ENCODE assay signal across 10 cellular contexts in genomic region chr17:6654816-6655731, GRCh38. TPM values are rescaled to one million over a fixed set of nuclear protein-coding genes. Genes with fewer than 3 reads are reported as not detected.
A peak's percentile ranks its signal among the peaks of the same experiment; 100 is the strongest.
DNase-seq lines count a peak whose midpoint lies in the region; ATAC-seq and TF ChIP-seq lines count a peak whose summit lies in the region.
"Had no signal": no experiment of that assay in that cellular context is flagged by ENCODE, and none has a peak within 500 bp of the region (broad histone marks: within the 10 kb centered on the region; RNA-seq: fewer than 3 reads in every experiment).

No MANE protein-coding gene starts in this region.

- POLR2A ChIA-PET in activated CD4-positive, alpha-beta T cell treated with anti-CD3 and anti-CD28 coated beads for 36 hours (lab: Charles Lee), result no interaction called here

- no peaks in the 10 kb centered on the region for H3K9me3 ChIP-seq in RWPE2 (ENCODE audit: severe bottlenecking)
- H3K9me3 ChIP-seq in smooth muscle cell (replicated peaks; ENCODE audit: low read depth), result no peaks in the 10 kb centered on the region
- H3K9me3 ChIP-seq: BE2C had no signal

- no peaks in the 10 kb centered on the region for H3K9me3 Mint-ChIP-seq in activated CD4-positive, alpha-beta T cell treated with anti-CD3 and anti-CD28 coated beads for 36 hours (ENCODE audit: low read depth)
- peaks cover 5% of the 10 kb centered on the region for H3K9me3 Mint-ChIP-seq in glutamatergic neuron (ENCODE audit: unreplicated experiment)
- H3K9me3 Mint-ChIP-seq: memory B cell had no signal

- H3K36me3 ChIP-seq in RWPE2 (ENCODE audit: low read depth), result peaks cover 5% of the 10 kb centered on the region
- H3K36me3 ChIP-seq in smooth muscle cell (ENCODE audit: low read depth), result no peaks in the 10 kb centered on the region
- H3K36me3 ChIP-seq: BE2C had no signal

- H3F3A ChIP-seq in smooth muscle cell (ENCODE audit: low read depth), result no peaks in the 10 kb centered on the region

- ATAC-seq in activated CD4-positive, alpha-beta T cell treated with anti-CD3 and anti-CD28 coated beads for 36 hours, result no peak
- ATAC-seq in RWPE2 (ENCODE audit: low read depth) (peak; percentile 43), HG03025 (IDR thresholded peaks at IDR 0.05; ENCODE audit: low FRiP score, unreplicated experiment) (no peak), HG02885 (IDR thresholded peaks at IDR 0.05; ENCODE audit: poor library complexity, unreplicated experiment) (no peak)

- TF ChIP-seq CTCF in RWPE2 (IDR thresholded peaks at IDR 0.05; ENCODE audit: poor library complexity, severe bottlenecking) (peak; percentile 60), glutamatergic neuron (IDR thresholded peaks at IDR 0.05; ENCODE audit: partially characterized antibody, unreplicated experiment) (no peak), smooth muscle cell (IDR thresholded peaks at IDR 0.05; ENCODE audit: borderline replicate concordance, insufficient read depth, poor library complexity, severe bottlenecking) (no peak)

- CTCF ChIA-PET in activated CD4-positive, alpha-beta T cell treated with anti-CD3 and anti-CD28 coated beads for 36 hours (lab: Charles Lee), result no interaction called here

- peak overlapping the region; percentile 19 for H3K4me3 ChIP-seq in RWPE2 (ENCODE audit: severe bottlenecking)
- peak overlapping the region; percentile 39 for H3K4me3 ChIP-seq in smooth muscle cell

- H3K27ac ChIP-seq in RWPE2 (ENCODE audit: poor library complexity, severe bottlenecking), result peak overlapping the region; percentile 60
- no peak overlapping the region for H3K27ac ChIP-seq in smooth muscle cell (ENCODE audit: low read depth)

- H3K36me3 Mint-ChIP-seq in activated CD4-positive, alpha-beta T cell treated with anti-CD3 and anti-CD28 coated beads for 36 hours (ENCODE audit: low read depth), result peaks cover 13% of the 10 kb centered on the region
- peaks cover 5% of the 10 kb centered on the region for H3K36me3 Mint-ChIP-seq in glutamatergic neuron (ENCODE audit: unreplicated experiment)

- peaks cover 43% of the 10 kb centered on the region for H3K4me1 Mint-ChIP-seq in activated CD4-positive, alpha-beta T cell treated with anti-CD3 and anti-CD28 coated beads for 36 hours
- H3K4me1 Mint-ChIP-seq in glutamatergic neuron (ENCODE audit: low read depth, unreplicated experiment), result peaks cover 20% of the 10 kb centered on the region

- H3K9ac ChIP-seq in smooth muscle cell (ENCODE audit: low read depth), result no peak overlapping the region

- DNase-seq in activated CD4-positive, alpha-beta T cell treated with anti-CD3 and anti-CD28 coated beads for 36 hours, result no peak
- no peak for DNase-seq in activated CD4-positive, alpha-beta T cell treated with anti-CD3 and anti-CD28 coated beads for 1 hour
- DNase-seq in RWPE2 (ENCODE audit: low spot score) (no peak), glutamatergic neuron (peak; percentile 51), smooth muscle cell (lab: John Stamatoyannopoulos, UW; ENCODE audit: unreplicated experiment) (no peak)
- no peak for DNase-seq in stimulated activated CD4-positive, alpha-beta T cell treated with anti-CD3 and anti-CD28 coated beads, Interleukin-4, amount 100 ng/mL, for 1 hour
- DNase-seq: BE2C had no signal

- intact Hi-C loops in activated CD4-positive, alpha-beta T cell treated with anti-CD3 and anti-CD28 coated beads for 36 hours (cut with DNase I, micrococcal nuclease), result loop anchor here (5.0 kb wide), 3 partner anchors 357 to 782 kb away; partner anchors contain the start of genes EIF5A (in 1 of the 2), FGF11 (in 1 of the 2), RNASEK (in 1 of the 2) and TMEM102 (in 1 of the 2)

- H3K4me2 ChIP-seq in smooth muscle cell, result peak overlapping the region; percentile 81

- no peak overlapping the region for H2AFZ ChIP-seq in smooth muscle cell (ENCODE audit: low read depth)

- H3K27me3 ChIP-seq in RWPE2 (ENCODE audit: insufficient read depth, poor library complexity, severe bottlenecking) (no peaks in the 10 kb centered on the region), smooth muscle cell (ENCODE audit: low read depth) (peaks cover 65% of the 10 kb centered on the region)

- H3K27ac Mint-ChIP-seq in activated CD4-positive, alpha-beta T cell treated with anti-CD3 and anti-CD28 coated beads for 36 hours, result no peak overlapping the region
- no peak overlapping the region for H3K27ac Mint-ChIP-seq in glutamatergic neuron (ENCODE audit: unreplicated experiment)
- H3K27ac Mint-ChIP-seq: memory B cell had no signal

- peaks cover 6% of the 10 kb centered on the region for H4K20me1 ChIP-seq in smooth muscle cell (ENCODE audit: low read depth)

- peaks cover 11% of the 10 kb centered on the region for H3K79me2 ChIP-seq in smooth muscle cell (ENCODE audit: low read depth)

- peaks cover 2% of the 10 kb centered on the region for H3K27me3 Mint-ChIP-seq in activated CD4-positive, alpha-beta T cell treated with anti-CD3 and anti-CD28 coated beads for 36 hours
- H3K27me3 Mint-ChIP-seq in glutamatergic neuron (ENCODE audit: unreplicated experiment), result peaks cover 15% of the 10 kb centered on the region
- H3K27me3 Mint-ChIP-seq: memory B cell had no signal

- H3K4me1 ChIP-seq in RWPE2 (ENCODE audit: insufficient read depth, poor library complexity, severe bottlenecking) (peaks cover 25% of the 10 kb centered on the region), smooth muscle cell (ENCODE audit: low read depth) (peaks cover 34% of the 10 kb centered on the region)
- H3K4me1 ChIP-seq: BE2C had no signal

- peak overlapping the region; percentile 61 for H3K4me3 Mint-ChIP-seq in activated CD4-positive, alpha-beta T cell treated with anti-CD3 and anti-CD28 coated beads for 36 hours
- peak overlapping the region; percentile 92 for H3K4me3 Mint-ChIP-seq in glutamatergic neuron (ENCODE audit: unreplicated experiment)

- WGBS in smooth muscle cell (ENCODE audit: low lambda C conversion rate), result 8% methylated on average over 47 of the region's 47 CpGs

RNA-seq across cellular contexts. Expression of gene C17orf100, which starts 3.5 kb away (rescaled TPM):
- 1 to 10 TPM; 1.6 to 2.0 TPM for total RNA-seq in activated CD4-positive, alpha-beta T cell treated with anti-CD3 and anti-CD28 coated beads for 36 hours
- total RNA-seq in glutamatergic neuron (ENCODE audit: unreplicated experiment) (4.6 TPM), smooth muscle cell (3.3 and 5.5 TPM in 2 replicates)
- polyA plus RNA-seq in smooth muscle cell, result 5.8 and 6.5 TPM in 2 replicates

RNA-seq across cellular contexts. Expression of gene MED31, which starts 3.7 kb away (rescaled TPM):
- total RNA-seq in activated CD4-positive, alpha-beta T cell treated with anti-CD3 and anti-CD28 coated beads for 36 hours, result 10 to 100 TPM; 17.7 to 24.5 TPM
- total RNA-seq in glutamatergic neuron (ENCODE audit: unreplicated experiment) (12.7 TPM), smooth muscle cell (13.7 and 26.3 TPM in 2 replicates)
- polyA plus RNA-seq in smooth muscle cell, result 57.5 and 59.1 TPM in 2 replicates

RNA-seq across cellular contexts. Expression of gene TXNDC17, which starts 14.2 kb away (rescaled TPM):
- 100 to 1,000 TPM in 1 of 2 experiments, 10 to 100 TPM in 1; 52.4 to 122 TPM for total RNA-seq in activated CD4-positive, alpha-beta T cell treated with anti-CD3 and anti-CD28 coated beads for 36 hours
- 89.5 TPM for total RNA-seq in glutamatergic neuron (ENCODE audit: unreplicated experiment)
- total RNA-seq in smooth muscle cell, result 132 and 363 TPM in 2 replicates
- polyA plus RNA-seq in smooth muscle cell, result 431 and 468 TPM in 2 replicates

RNA-seq across cellular contexts. Expression of gene KIAA0753, which starts 14.6 kb away (rescaled TPM):
- total RNA-seq in activated CD4-positive, alpha-beta T cell treated with anti-CD3 and anti-CD28 coated beads for 36 hours, result 10 to 100 TPM; 17.1 to 24.9 TPM
- total RNA-seq in glutamatergic neuron (ENCODE audit: unreplicated experiment) (25.6 TPM), smooth muscle cell (15.0 and 22.0 TPM in 2 replicates)
- polyA plus RNA-seq in smooth muscle cell, result 4.9 and 6.3 TPM in 2 replicates

RNA-seq across cellular contexts. Expression of gene SLC13A5, which starts 58.1 kb away (rescaled TPM):
- total RNA-seq in activated CD4-positive, alpha-beta T cell treated with anti-CD3 and anti-CD28 coated beads for 36 hours, result not detected
- total RNA-seq in glutamatergic neuron (ENCODE audit: unreplicated experiment), result not detected
- 2.3 and 4.3 TPM in 2 replicates for total RNA-seq in smooth muscle cell
- 0.22 TPM in 1 of 2 replicates, not detected in the other for polyA plus RNA-seq in smooth muscle cell
